In genomic region chr6:92460133-92460532, GRCh38 we compare ENCODE assay signal across 20 cellular contexts.
"Had no signal": no experiment of that assay in that cellular context is flagged by ENCODE, and none has a peak within 500 bp of the region (broad histone marks: within the 10 kb centered on the region; RNA-seq: fewer than 3 reads in every experiment).

No MANE protein-coding gene starts in this region.

- DNase-seq: Kasumi-1, MV-4-11, NCI-H1048, NCI-H1105, NCI-H1417, NCI-H1436 treated with DMSO at 0.1 percent for 48 hours, NCI-H1694, NCI-H187 treated with DMSO at 0.1 percent for 48 hours, NCI-H2029 treated with DMSO at 0.1 percent for 48 hours, NCI-H2171 treated with DMSO at 0.1 percent for 48 hours, NCI-H345, NCI-H510A treated with DMSO at 0.1 percent for 48 hours, NCI-H82, PC-3, SHP77, T-helper 1 cell, T-helper 17 cell had no signal

- ATAC-seq: K562, Panc1, PC-3, SK-N-SH treated with all-trans-retinoic acid at 6 μM for 48 hours, T-helper 17 cell had no signal
